13 cellular contexts compared by ENCODE assay signal in genomic region chr6:100446115-100446921, GRCh38. TPM values are rescaled to one million over a fixed set of nuclear protein-coding genes. Genes with fewer than 3 reads are reported as not detected.
DNase-seq lines count a peak whose midpoint lies in the region; ATAC-seq, FAIRE-seq and TF ChIP-seq lines count a peak whose summit lies in the region.
"Had no signal": no experiment of that assay in that cellular context is flagged by ENCODE, and none has a peak within 500 bp of the region (broad histone marks: within the 10 kb centered on the region; RNA-seq: fewer than 3 reads in every experiment).

No MANE protein-coding gene starts in this region.

- peak overlapping the region in 1 of 2 donors; percentile 46 for H3K4me3 ChIP-seq in kidney (ENCODE audit: low read length in 2 of 2)

- no peak for DNase-seq in stimulated activated naive CD8-positive, alpha-beta T cell treated with anti-CD3 and anti-CD28 coated beads, Interleukin-15, amount 100 ng/mL, for 72 hours
- DNase-seq in stimulated activated naive CD8-positive, alpha-beta T cell treated with anti-CD3 and anti-CD28 coated beads, Interleukin-15, Interleukin-2, amounts not matched to agents 100 U/mL and 50 U/mL, for 24 hours: no peak
- peak; percentile 76 for DNase-seq in SHP77 treated with DMSO at 0.1 percent for 48 hours (lab: John Stamatoyannopoulos, UW)
- peak; percentile 82 for DNase-seq in kidney
- DNase-seq in HT-29 (ENCODE audit: low spot score): no peak
- DNase-seq: NCI-H1694, T-helper 9 cell had no signal

- H3K9me3 Mint-ChIP-seq in stimulated activated naive CD8-positive, alpha-beta T cell treated with anti-CD3 and anti-CD28 coated beads, Interleukin-15, amount 100 ng/mL, for 72 hours: no peaks in the 10 kb centered on the region

- no peaks in the 10 kb centered on the region for H3K9me3 ChIP-seq in kidney (ENCODE audit: control insufficient read depth in 1 of 2, low read length in 2 of 2)
- H3K9me3 ChIP-seq: ascending aorta had no signal

- H3K27ac Mint-ChIP-seq in stimulated activated naive CD8-positive, alpha-beta T cell treated with anti-CD3 and anti-CD28 coated beads, Interleukin-15, amount 100 ng/mL, for 72 hours: no peak overlapping the region
- H3K27ac Mint-ChIP-seq: CD14-positive monocyte had no signal

- no peak for FAIRE-seq in kidney (lab: Jason Lieb, UNC)
- FAIRE-seq: urothelium cell line had no signal

- no peak for TF ChIP-seq CTCF in kidney (IDR thresholded peaks at IDR 0.05; ENCODE audit: borderline replicate concordance, extremely low read depth, insufficient read depth)

- H3K4me3 Mint-ChIP-seq in stimulated activated naive CD8-positive, alpha-beta T cell treated with anti-CD3 and anti-CD28 coated beads, Interleukin-15, amount 100 ng/mL, for 72 hours: peak overlapping the region; percentile 27 to 40

- no peak for ATAC-seq in stimulated activated naive CD8-positive, alpha-beta T cell treated with anti-CD3 and anti-CD28 coated beads, Interleukin-15, amount 100 ng/mL, for 72 hours
- no peak for ATAC-seq in stimulated activated naive CD8-positive, alpha-beta T cell treated with anti-CD3 and anti-CD28 coated beads, Interleukin-15, Interleukin-2, amounts not matched to agents 100 U/mL and 50 U/mL, for 24 hours
- ATAC-seq in HG03039 (IDR thresholded peaks at IDR 0.05; ENCODE audit: unreplicated experiment) (no peak), GM19397 (IDR thresholded peaks at IDR 0.05; ENCODE audit: unreplicated experiment) (no peak)
- no peak for ATAC-seq in activated CD4-positive, CD25-positive, alpha-beta regulatory T cell treated with anti-CD3 and anti-CD28 coated beads, Interleukin-2, amount 50 U/mL, for 24 hours

- H3K4me1 Mint-ChIP-seq in stimulated activated naive CD8-positive, alpha-beta T cell treated with anti-CD3 and anti-CD28 coated beads, Interleukin-15, amount 100 ng/mL, for 72 hours: peaks cover 16% of the 10 kb centered on the region

- intact Hi-C loops in kidney (cut with DNase I): no loop called here

- peak overlapping the region in 1 of 2 donors; percentile 46 for H3K27ac ChIP-seq in kidney (ENCODE audit: low read depth in 2 of 2, low read length in 2 of 2)
- H3K27ac ChIP-seq: ascending aorta had no signal

- peaks cover 23% of the 10 kb centered on the region for H3K27me3 Mint-ChIP-seq in stimulated activated naive CD8-positive, alpha-beta T cell treated with anti-CD3 and anti-CD28 coated beads, Interleukin-15, amount 100 ng/mL, for 72 hours

- peaks cover 0 to 12% of the 10 kb centered on the region in 2 donors for H3K36me3 ChIP-seq in kidney (ENCODE audit: control insufficient read depth in 1 of 2, insufficient read depth in 2 of 2, low read length in 2 of 2)
- H3K36me3 ChIP-seq: ascending aorta had no signal

- H3K4me1 ChIP-seq in kidney (ENCODE audit: control insufficient read depth in 1 of 2, insufficient read depth in 1 of 2, low read depth in 1 of 2, low read length in 2 of 2): peaks cover 9 to 13% of the 10 kb centered on the region in 2 donors

- H3K9ac ChIP-seq in kidney (ENCODE audit: low read length in 2 of 2): peak overlapping the region; percentile 37 to 68

RNA-seq across cellular contexts. Expression of gene SIM1, which starts 18.4 kb away (rescaled TPM):
- 31.8 TPM for total RNA-seq in kidney
- polyA plus RNA-seq in kidney (ENCODE audit: insufficient read depth, low read depth, low replicate concordance): 4.4 TPM
- not detected in 2 replicates for total RNA-seq in HT-29 (2014; rRNA removed; shearing (Covaris generic))
- total RNA-seq: ascending aorta had no signal
- polyA plus RNA-seq: CD14-positive monocyte had no signal

Comparison
In these comparisons a context has a peak if more than half of its experiments do, and no peak if none do; other contexts are left out.
1. DNase-seq: peak in SHP77 treated with DMSO at 0.1 percent for 48 hours (single experiment) and kidney (single experiment); none in stimulated activated naive CD8-positive, alpha-beta T cell treated with anti-CD3 and anti-CD28 coated beads, Interleukin-15, amount 100 ng/mL, for 72 hours (0 of 2), stimulated activated naive CD8-positive, alpha-beta T cell treated with anti-CD3 and anti-CD28 coated beads, Interleukin-15, Interleukin-2, amounts not matched to agents 100 U/mL and 50 U/mL, for 24 hours (single experiment) and HT-29 (single experiment).
2. RNA of gene SIM1, which starts 18.4 kb away (total RNA-seq): 31.8 TPM in kidney (single experiment); not detected in HT-29; every median in the first group is over 10 times any median in the second.